15 cellular contexts compared by ENCODE assay signal in genomic region chr6:28791002-28791383, GRCh38.
DNase-seq lines count a peak whose midpoint lies in the region; ATAC-seq and TF ChIP-seq lines count a peak whose summit lies in the region.
"Had no signal": no experiment of that assay in that cellular context is flagged by ENCODE, and none has a peak within 500 bp of the region (broad histone marks: within the 10 kb centered on the region; RNA-seq: fewer than 3 reads in every experiment).

No MANE protein-coding gene starts in this region.

- H3K4me1 ChIP-seq in SK-N-SH (ENCODE audit: control insufficient read depth in 1 of 2, insufficient read depth in 2 of 2, low read depth in 1 of 2, low read length in 1 of 2) (peaks cover 0 to 4% of the 10 kb centered on the region in 2 experiments; a peak in 1 of 4 replicates), KMS-11 (ENCODE audit: low read depth, poor library complexity, severe bottlenecking) (peaks cover 31% of the 10 kb centered on the region), neural progenitor cell (no peaks in the 10 kb centered on the region), stomach (peaks cover 0 to 17% (median 7%) of the 10 kb centered on the region in 4 donors), mucosa of descending colon (ENCODE audit: low read depth) (no peaks in the 10 kb centered on the region)
- H3K4me1 ChIP-seq: parathyroid adenoma, Peyer's patch had no signal

- no peak for TF ChIP-seq CTCF in SK-N-SH (IDR thresholded peaks at IDR 0.05)
- TF ChIP-seq CTCF in KMS-11 (conservative IDR thresholded peaks at IDR 0.05; ENCODE audit: low read depth, low read length) = no peak
- TF ChIP-seq CTCF in neural progenitor cell (IDR thresholded peaks at IDR 0.05) = no peak
- no peak for TF ChIP-seq CTCF in stomach (IDR thresholded peaks at IDR 0.05)
- no peak for TF ChIP-seq CTCF in mucosa of descending colon (IDR thresholded peaks at IDR 0.05)

- no peak for TF ChIP-seq RAD21 in SK-N-SH (IDR thresholded peaks at IDR 0.05; ENCODE audit: low read length)

- no peaks in the 10 kb centered on the region for H3K79me2 ChIP-seq in SK-N-SH (ENCODE audit: insufficient read depth)
- no peaks in the 10 kb centered on the region for H3K79me2 ChIP-seq in KMS-11 (ENCODE audit: insufficient read depth, low read depth)
- H3K79me2 ChIP-seq in neural progenitor cell (ENCODE audit: low read depth) = no peaks in the 10 kb centered on the region
- H3K79me2 ChIP-seq: parathyroid adenoma had no signal

- H3K36me3 ChIP-seq in SK-N-SH (replicated peaks in 1 of 2; ENCODE audit: control insufficient read depth in 1 of 2, insufficient read depth in 2 of 2, low read length in 1 of 2) (no peaks in the 10 kb centered on the region), KMS-11 (ENCODE audit: insufficient read depth) (no peaks in the 10 kb centered on the region), neural progenitor cell (no peaks in the 10 kb centered on the region), stomach (no peaks in the 10 kb centered on the region), mucosa of descending colon (ENCODE audit: low read depth) (no peaks in the 10 kb centered on the region)
- H3K36me3 ChIP-seq: Peyer's patch had no signal

- DNase-seq in SK-N-SH (no peak), neural progenitor cell (ENCODE audit: low spot score) (no peak), NCI-H1092 treated with DMSO at 0.1 percent for 48 hours (lab: John Stamatoyannopoulos, UW) (no peak), stomach (no peak), mucosa of descending colon (no peak)
- DNase-seq in activated naive CD8-positive, alpha-beta T cell treated with anti-CD3 and anti-CD28 coated beads, Interleukin-2, amount 50 U/mL, for 24 hours = no peak
- DNase-seq: activated CD4-positive, alpha-beta T cell treated with anti-CD3 and anti-CD28 coated beads, Interleukin-2, amount 50 U/mL, for 4 hours; amniotic stem cell; CD4-positive, CD25-positive, alpha-beta regulatory T cell; cerebellar nuclear complex; Peyer's patch had no signal

- H3F3A ChIP-seq in SK-N-SH (replicated peaks; ENCODE audit: insufficient read depth) = peaks cover 9% of the 10 kb centered on the region
- peaks cover 29% of the 10 kb centered on the region for H3F3A ChIP-seq in neural progenitor cell (ENCODE audit: low read depth)

- peak overlapping the region; percentile 78 for H3K27ac Mint-ChIP-seq in activated naive CD8-positive, alpha-beta T cell treated with anti-CD3 and anti-CD28 coated beads, Interleukin-2, amount 50 U/mL, for 24 hours
- H3K27ac Mint-ChIP-seq in neural progenitor cell = no peak overlapping the region
- H3K27ac Mint-ChIP-seq: CD4-positive, CD25-positive, alpha-beta regulatory T cell had no signal

- peaks cover 41% of the 10 kb centered on the region for H3K9me3 Mint-ChIP-seq in activated naive CD8-positive, alpha-beta T cell treated with anti-CD3 and anti-CD28 coated beads, Interleukin-2, amount 50 U/mL, for 24 hours
- H3K9me3 Mint-ChIP-seq in neural progenitor cell = peaks cover 19% of the 10 kb centered on the region

- no peaks in the 10 kb centered on the region for H3K9me2 ChIP-seq in SK-N-SH

- peaks cover 94% of the 10 kb centered on the region for H3K27me3 Mint-ChIP-seq in activated naive CD8-positive, alpha-beta T cell treated with anti-CD3 and anti-CD28 coated beads, Interleukin-2, amount 50 U/mL, for 24 hours
- peaks cover 93% of the 10 kb centered on the region for H3K27me3 Mint-ChIP-seq in neural progenitor cell (ENCODE audit: insufficient read depth, low read depth)

- H4K20me1 ChIP-seq in SK-N-SH (ENCODE audit: insufficient read depth) = no peaks in the 10 kb centered on the region
- no peaks in the 10 kb centered on the region for H4K20me1 ChIP-seq in KMS-11 (ENCODE audit: insufficient read depth)
- H4K20me1 ChIP-seq in neural progenitor cell (ENCODE audit: low read depth) = peaks cover 51% of the 10 kb centered on the region

- H3K9me3 ChIP-seq in SK-N-SH (no peaks in the 10 kb centered on the region), neural progenitor cell (ENCODE audit: low read depth) (no peaks in the 10 kb centered on the region), stomach (peaks cover 0 to 34% (median 24%) of the 10 kb centered on the region in 4 donors), mucosa of descending colon (no peaks in the 10 kb centered on the region)

- POLR2A ChIA-PET in SK-N-SH (lab: Yijun Ruan, JAX) = no interaction called here

- 0 out of 2 replicates have a peak overlapping the region, but pooled peaks have one; percentile 2 for H3K4me2 ChIP-seq in SK-N-SH
- peak overlapping the region; percentile 91 for H3K4me2 ChIP-seq in KMS-11
- H3K4me2 ChIP-seq in neural progenitor cell = peak overlapping the region; percentile 76

- H2AFZ ChIP-seq in SK-N-SH (ENCODE audit: low read depth) (no peak overlapping the region), KMS-11 (ENCODE audit: low read depth) (peak overlapping the region; percentile 67; the same call in 1 of the 2 replicates), neural progenitor cell (replicated peaks) (no peak overlapping the region)
- H2AFZ ChIP-seq: parathyroid adenoma had no signal

- H3K4me3 ChIP-seq in SK-N-SH (ENCODE audit: low read depth in 2 of 2, low read length in 1 of 2) (no peak overlapping the region), KMS-11 (IDR thresholded peaks at IDR 0.05; ENCODE audit: insufficient read depth, low read depth, low read length) (no peak overlapping the region), neural progenitor cell (no peak overlapping the region), stomach (no peak overlapping the region), mucosa of descending colon (no peak overlapping the region)
- H3K4me3 ChIP-seq: Peyer's patch, skin epidermis had no signal

- H3K27ac ChIP-seq in SK-N-SH (ENCODE audit: low read depth in 2 of 2, low read length in 1 of 2) = no peak overlapping the region
- no peak overlapping the region for H3K27ac ChIP-seq in KMS-11
- H3K27ac ChIP-seq in neural progenitor cell = no peak overlapping the region
- H3K27ac ChIP-seq in stomach = no peak overlapping the region
- H3K27ac ChIP-seq: parathyroid adenoma, Peyer's patch, skin epidermis had no signal

- H3K36me3 Mint-ChIP-seq in activated naive CD8-positive, alpha-beta T cell treated with anti-CD3 and anti-CD28 coated beads, Interleukin-2, amount 50 U/mL, for 24 hours (ENCODE audit: low read depth) = peaks cover 15% of the 10 kb centered on the region
- no peaks in the 10 kb centered on the region for H3K36me3 Mint-ChIP-seq in neural progenitor cell
- H3K36me3 Mint-ChIP-seq: CD4-positive, CD25-positive, alpha-beta regulatory T cell had no signal

- peaks cover 28% of the 10 kb centered on the region for H3K4me1 Mint-ChIP-seq in activated naive CD8-positive, alpha-beta T cell treated with anti-CD3 and anti-CD28 coated beads, Interleukin-2, amount 50 U/mL, for 24 hours
- peaks cover 27% of the 10 kb centered on the region for H3K4me1 Mint-ChIP-seq in neural progenitor cell

- H3K9ac ChIP-seq in SK-N-SH (no peak overlapping the region), KMS-11 (no peak overlapping the region; the same call in 1 of the 2 replicates), neural progenitor cell (no peak overlapping the region)
- H3K9ac ChIP-seq: parathyroid adenoma had no signal

- 11% methylated on average over 6 of the region's 6 CpGs for WGBS in SK-N-SH (ENCODE audit: low lambda C conversion rate)
- 25 to 40% (median 36%) methylated on average over 6 of the region's 6 CpGs for WGBS in stomach, 5 donors

- CTCF ChIA-PET in SK-N-SH (lab: Yijun Ruan, JAX) = no interaction called here

- no peak for TF ChIP-seq EP300 in SK-N-SH (IDR thresholded peaks at IDR 0.05; ENCODE audit: borderline replicate concordance in 1 of 2, low read depth in 1 of 2, low read length in 1 of 2)
- no peak for TF ChIP-seq EP300 in stomach (IDR thresholded peaks at IDR 0.05)

- ATAC-seq in SK-N-SH treated with all-trans-retinoic acid at 6 μM for 48 hours (no peak), mucosa of descending colon (no peak)
- no peak for ATAC-seq in activated naive CD8-positive, alpha-beta T cell treated with anti-CD3 and anti-CD28 coated beads, Interleukin-2, amount 50 U/mL, for 24 hours

- H3K27me3 ChIP-seq in SK-N-SH (ENCODE audit: insufficient read depth) (peaks cover 51% of the 10 kb centered on the region), KMS-11 (ENCODE audit: insufficient read depth, low read depth) (peaks cover 4% of the 10 kb centered on the region; the same call in 1 of the 2 replicates), neural progenitor cell (peaks cover 100% of the 10 kb centered on the region), stomach (peaks cover 9 to 100% (median 94%) of the 10 kb centered on the region in 3 donors)

- no peak for TF ChIP-seq POLR2A in stomach (IDR thresholded peaks at IDR 0.05)

- intact Hi-C loops in stomach (cut with DNase I; ENCODE audit: low total_unique reads) (no loop called here), mucosa of descending colon (cut with DNase I, micrococcal nuclease) (no loop called here)

- no peak overlapping the region for H3K4me3 Mint-ChIP-seq in activated naive CD8-positive, alpha-beta T cell treated with anti-CD3 and anti-CD28 coated beads, Interleukin-2, amount 50 U/mL, for 24 hours
- H3K4me3 Mint-ChIP-seq in neural progenitor cell = peak overlapping the region; percentile 89

TF ChIP-seq in SK-N-SH, 30 proteins besides CTCF, POLR2A, EP300 and RAD21 (continues in another document):
- no peak for TF ChIP-seq MEF2A (IDR thresholded peaks at IDR 0.05; ENCODE audit: borderline replicate concordance, low read depth)
- TF ChIP-seq RXRA (IDR thresholded peaks at IDR 0.05; ENCODE audit: borderline replicate concordance, low read depth) = no peak
- TF ChIP-seq POLR2AphosphoS5 (IDR thresholded peaks at IDR 0.05; ENCODE audit: low read depth, low read length) = no peak
- no peak for TF ChIP-seq TAF1 (IDR thresholded peaks at IDR 0.05; ENCODE audit: borderline replicate concordance, low read depth, low read length)
- no peak for TF ChIP-seq RCOR1 (IDR thresholded peaks at IDR 0.05; ENCODE audit: low read length)
- no peak for TF ChIP-seq ELF1 (IDR thresholded peaks at IDR 0.05)
- TF ChIP-seq TEAD4 (IDR thresholded peaks at IDR 0.05; ENCODE audit: borderline replicate concordance, insufficient read depth) = no peak

TF ChIP-seq in SK-N-SH treated with all-trans-retinoic acid at 6 μM for 48 hours, 23 proteins besides CTCF, POLR2A, EP300 and RAD21 (continues in another document):
- no peak for TF ChIP-seq ZNF8 (CRISPR knock-in tag; IDR thresholded peaks at IDR 0.05)
- no peak for TF ChIP-seq OSR1 (CRISPR knock-in tag; IDR thresholded peaks at IDR 0.05)
- no peak for TF ChIP-seq CREB5 (CRISPR knock-in tag; IDR thresholded peaks at IDR 0.05; ENCODE audit: low read depth)
- no peak for TF ChIP-seq ZNF70 (CRISPR knock-in tag; IDR thresholded peaks at IDR 0.05)

Comparison
In these comparisons a context has a peak if more than half of its experiments do, and no peak if none do; other contexts are left out.
1. H3K4me2 ChIP-seq: peak in every context shown above with its lines; median percentile 91 in KMS-11; 76 in neural progenitor cell; 2 in SK-N-SH.